20 cellular contexts compared by ENCODE assay signal in the genomic region with DNA sequence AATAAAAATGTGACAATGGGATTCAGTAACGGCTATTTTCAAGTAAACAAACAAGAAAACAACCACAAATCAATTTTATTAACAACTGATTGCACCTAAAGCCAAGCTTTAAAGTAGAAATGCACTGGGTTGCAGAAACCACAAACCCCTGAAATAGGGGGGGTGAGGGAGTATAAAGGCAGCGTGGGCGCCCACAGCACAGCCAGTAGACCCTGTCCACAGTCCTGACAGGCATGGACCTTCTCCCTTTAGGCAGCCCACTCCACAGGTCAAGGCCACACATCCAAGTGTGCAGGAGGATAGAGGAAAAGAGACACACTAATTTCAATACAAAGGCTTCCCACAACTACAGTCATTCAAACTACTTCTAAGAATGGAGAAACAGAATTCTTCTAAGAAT. TPM values are rescaled to one million over a fixed set of nuclear protein-coding genes. Genes with fewer than 3 reads are reported as not detected.
DNase-seq lines count a peak whose midpoint lies in the region; ATAC-seq and TF ChIP-seq lines count a peak whose summit lies in the region.
"Had no signal": no experiment of that assay in that cellular context is flagged by ENCODE, and none has a peak within 500 bp of the region (broad histone marks: within the 10 kb centered on the region; RNA-seq: fewer than 3 reads in every experiment).

No MANE protein-coding gene starts in this region.

- no peaks in the 10 kb centered on the region for H3K27me3 Mint-ChIP-seq in activated T-cell treated with anti-CD3 and anti-CD28 coated beads, Interleukin-2, amount 50 U/mL, for 4 hours (ENCODE audit: low read depth)
- H3K27me3 Mint-ChIP-seq in activated naive CD8-positive, alpha-beta T cell treated with anti-CD3 and anti-CD28 coated beads, Interleukin-2, amount 50 U/mL, for 24 hours = no peaks in the 10 kb centered on the region
- H3K27me3 Mint-ChIP-seq: dendritic cell treated with granulocyte-macrophage colony-stimulating factor and Interleukin-4, amounts not matched to agents 40 ng/mL and 50 ng/mL, for 4 days; naive thymus-derived CD4-positive, alpha-beta T cell had no signal

- peaks cover 93% of the 10 kb centered on the region for H4K20me1 ChIP-seq in Loucy (ENCODE audit: insufficient read depth, low read length, poor library complexity, severe bottlenecking)

- peak overlapping the region; percentile 97 for H3K27ac Mint-ChIP-seq in activated naive CD8-positive, alpha-beta T cell treated with anti-CD3 and anti-CD28 coated beads, Interleukin-2, amount 50 U/mL, for 24 hours

- H3K9me3 Mint-ChIP-seq in activated T-cell treated with anti-CD3 and anti-CD28 coated beads, Interleukin-2, amount 50 U/mL, for 4 hours = no peaks in the 10 kb centered on the region
- H3K9me3 Mint-ChIP-seq in activated naive CD8-positive, alpha-beta T cell treated with anti-CD3 and anti-CD28 coated beads, Interleukin-2, amount 50 U/mL, for 24 hours = no peaks in the 10 kb centered on the region
- H3K9me3 Mint-ChIP-seq: dendritic cell treated with granulocyte-macrophage colony-stimulating factor and Interleukin-4, amounts not matched to agents 40 ng/mL and 50 ng/mL, for 4 days; naive thymus-derived CD4-positive, alpha-beta T cell had no signal

- H3K79me1 ChIP-seq in trophoblast cell (ENCODE audit: low read length) = no peaks in the 10 kb centered on the region

- no peak for TF ChIP-seq POLR2A in erythroblast (IDR thresholded peaks at IDR 0.05; ENCODE audit: low read length)

- no peak overlapping the region for H4K91ac ChIP-seq in trophoblast cell (ENCODE audit: low read depth, low read length)

- H3K27ac ChIP-seq in trophoblast cell (ENCODE audit: low read depth, low read length) = no peak overlapping the region
- H3K27ac ChIP-seq: body of pancreas, stomach, uterus had no signal

- H3K4me1 Mint-ChIP-seq in activated T-cell treated with anti-CD3 and anti-CD28 coated beads, Interleukin-2, amount 50 U/mL, for 4 hours (ENCODE audit: low read depth) = peaks cover 92% of the 10 kb centered on the region
- H3K4me1 Mint-ChIP-seq in activated naive CD8-positive, alpha-beta T cell treated with anti-CD3 and anti-CD28 coated beads, Interleukin-2, amount 50 U/mL, for 24 hours = peaks cover 97% of the 10 kb centered on the region

- H3K9me3 ChIP-seq in Loucy (ENCODE audit: insufficient read depth, low read depth, low read length) = no peaks in the 10 kb centered on the region
- H3K9me3 ChIP-seq in trophoblast cell (ENCODE audit: insufficient read depth, low read depth, low read length) = no peaks in the 10 kb centered on the region
- H3K9me3 ChIP-seq: body of pancreas, stomach, uterus had no signal

- H3K27me3 ChIP-seq in Loucy (ENCODE audit: insufficient read depth, low read length, poor library complexity, severe bottlenecking) = no peaks in the 10 kb centered on the region
- no peaks in the 10 kb centered on the region for H3K27me3 ChIP-seq in trophoblast cell (ENCODE audit: insufficient read depth, low read length)
- H3K27me3 ChIP-seq: body of pancreas, stomach, uterus had no signal

- no peak overlapping the region for H2AK5ac ChIP-seq in trophoblast cell (ENCODE audit: low read length)

- no peak overlapping the region for H3K4me3 ChIP-seq in Loucy (ENCODE audit: low read length, poor library complexity, severe bottlenecking)
- H3K4me3 ChIP-seq in trophoblast cell (ENCODE audit: low read depth, low read length) = no peak overlapping the region
- H3K4me3 ChIP-seq: body of pancreas, stomach, uterus had no signal

- H3K9ac ChIP-seq in Loucy (ENCODE audit: low read depth, low read length, poor library complexity, severe bottlenecking) = no peak overlapping the region
- no peak overlapping the region for H3K9ac ChIP-seq in trophoblast cell (ENCODE audit: low read length)

- peaks cover 6% of the 10 kb centered on the region; the same call in 1 of the 2 replicates for H3F3A ChIP-seq in Loucy (ENCODE audit: low read depth)

- H3K36me3 ChIP-seq in Loucy (ENCODE audit: insufficient read depth, low read length) (no peaks in the 10 kb centered on the region; the same call in 1 of the 2 replicates), trophoblast cell (ENCODE audit: control insufficient read depth in 1 of 2, insufficient read depth in 2 of 2, low read length in 2 of 2) (no peaks in the 10 kb centered on the region)
- H3K36me3 ChIP-seq: stomach, uterus had no signal

- H3K4me1 ChIP-seq in Loucy (ENCODE audit: insufficient read depth, low read length, poor library complexity, severe bottlenecking) = peaks cover 68% of the 10 kb centered on the region
- peaks cover 5 to 9% of the 10 kb centered on the region in 2 experiments for H3K4me1 ChIP-seq in trophoblast cell (ENCODE audit: control insufficient read depth in 1 of 2, insufficient read depth in 2 of 2, low read length in 2 of 2)
- H3K4me1 ChIP-seq: uterus had no signal

- H2BK12ac ChIP-seq in trophoblast cell (ENCODE audit: low read length) = no peak overlapping the region

- no peak overlapping the region for H2BK5ac ChIP-seq in trophoblast cell (ENCODE audit: low read depth, low read length, poor library complexity)

- WGBS in trophoblast cell (ENCODE audit: extremely low coverage, insufficient coverage, insufficient read length) = no CpG with 5 or more reads among the region's 3 CpGs

- H3K4me3 Mint-ChIP-seq in activated T-cell treated with anti-CD3 and anti-CD28 coated beads, Interleukin-2, amount 50 U/mL, for 4 hours = peak overlapping the region; percentile 47
- H3K4me3 Mint-ChIP-seq in activated naive CD8-positive, alpha-beta T cell treated with anti-CD3 and anti-CD28 coated beads, Interleukin-2, amount 50 U/mL, for 24 hours = peak overlapping the region; percentile 56
- H3K4me3 Mint-ChIP-seq: dendritic cell treated with granulocyte-macrophage colony-stimulating factor and Interleukin-4, amounts not matched to agents 40 ng/mL and 50 ng/mL, for 4 days had no signal

- H2BK120ac ChIP-seq in trophoblast cell (ENCODE audit: insufficient read depth, low read length, poor library complexity) = no peak overlapping the region

- ATAC-seq in activated T-cell treated with anti-CD3 and anti-CD28 coated beads, Interleukin-2, amount 50 U/mL, for 4 hours = no peak
- no peak for ATAC-seq in activated naive CD8-positive, alpha-beta T cell treated with anti-CD3 and anti-CD28 coated beads, Interleukin-2, amount 50 U/mL, for 24 hours
- no peak for ATAC-seq in HG02852 (IDR thresholded peaks at IDR 0.05; ENCODE audit: unreplicated experiment)
- ATAC-seq: body of pancreas; esophagus mucosa; naive thymus-derived CD4-positive, alpha-beta T cell had no signal

- H3K36me3 Mint-ChIP-seq in activated T-cell treated with anti-CD3 and anti-CD28 coated beads, Interleukin-2, amount 50 U/mL, for 4 hours (ENCODE audit: insufficient read depth) = peaks cover 21% of the 10 kb centered on the region
- H3K36me3 Mint-ChIP-seq in activated naive CD8-positive, alpha-beta T cell treated with anti-CD3 and anti-CD28 coated beads, Interleukin-2, amount 50 U/mL, for 24 hours (ENCODE audit: low read depth) = peaks cover 44% of the 10 kb centered on the region

- peak overlapping the region; percentile 40 for H3K4me2 ChIP-seq in Loucy (ENCODE audit: low read depth, low read length, poor library complexity, severe bottlenecking)
- no peak overlapping the region for H3K4me2 ChIP-seq in trophoblast cell (ENCODE audit: low read length)

- no peak for DNase-seq in activated T-cell treated with anti-CD3 and anti-CD28 coated beads, Interleukin-2, amount 50 U/mL, for 4 hours
- no peak for DNase-seq in activated T-cell treated with anti-CD3 and anti-CD28 coated beads, Interleukin-2, amount 50 U/mL, for 1 hour
- no peak for DNase-seq in activated naive CD8-positive, alpha-beta T cell treated with anti-CD3 and anti-CD28 coated beads, Interleukin-2, amount 50 U/mL, for 24 hours
- DNase-seq in trophoblast cell = no peak
- no peak for DNase-seq in erythroblast (lab: John Stamatoyannopoulos, UW)
- no peak for DNase-seq in GDM1 (lab: John Stamatoyannopoulos, UW)
- DNase-seq: ACHN; activated CD4-positive, CD25-positive, alpha-beta regulatory T cell treated with anti-CD3 and anti-CD28 coated beads, Interleukin-2, amount 50 U/mL, for 72 hours; body of pancreas; COR-L47; glutamatergic neuron; Kasumi-1; naive thymus-derived CD4-positive, alpha-beta T cell; SHP77; stomach; uterus had no signal

- no peak overlapping the region for H3K14ac ChIP-seq in trophoblast cell (ENCODE audit: low read length)

- H3K9me2 ChIP-seq in Loucy (replicated peaks; ENCODE audit: low read depth, low read length) = no peaks in the 10 kb centered on the region

- H3K79me2 ChIP-seq in Loucy (ENCODE audit: insufficient read depth, low read length) (peaks cover 97% of the 10 kb centered on the region), trophoblast cell (ENCODE audit: control insufficient read depth, insufficient read depth, low read length, poor library complexity) (peaks cover 3% of the 10 kb centered on the region)

- no peak overlapping the region for H4K12ac ChIP-seq in trophoblast cell (ENCODE audit: low read depth, low read length)

- no peak for TF ChIP-seq CTCF in Loucy (conservative IDR thresholded peaks at IDR 0.05; ENCODE audit: low read length)

- no peak overlapping the region for H4K8ac ChIP-seq in trophoblast cell (ENCODE audit: low read depth, low read length)

- peak overlapping the region; percentile 20 for H3K18ac ChIP-seq in trophoblast cell (ENCODE audit: low read length)

- no peak overlapping the region for H2AFZ ChIP-seq in Loucy (ENCODE audit: low read length)
- no peak overlapping the region for H2AFZ ChIP-seq in trophoblast cell (ENCODE audit: insufficient read depth, low read length, poor library complexity)

- peak overlapping the region; percentile 38 for H3K4ac ChIP-seq in trophoblast cell (ENCODE audit: low read depth, low read length)

- no peak overlapping the region for H3K23ac ChIP-seq in trophoblast cell (ENCODE audit: low read length)

RNA-seq across cellular contexts. Expression of a gene that starts 48.8 kb away (rescaled TPM):
- 10 to 100 TPM; 79.7 to 94.4 (median 88.0) TPM for total RNA-seq in activated T-cell treated with anti-CD3 and anti-CD28 coated beads, Interleukin-2, amount 50 U/mL, for 4 hours
- polyA plus RNA-seq in trophoblast cell (2013) = 25.5 and 25.8 TPM in 2 replicates
